1 cellular context compared by ENCODE assay signal in the genomic region with DNA sequence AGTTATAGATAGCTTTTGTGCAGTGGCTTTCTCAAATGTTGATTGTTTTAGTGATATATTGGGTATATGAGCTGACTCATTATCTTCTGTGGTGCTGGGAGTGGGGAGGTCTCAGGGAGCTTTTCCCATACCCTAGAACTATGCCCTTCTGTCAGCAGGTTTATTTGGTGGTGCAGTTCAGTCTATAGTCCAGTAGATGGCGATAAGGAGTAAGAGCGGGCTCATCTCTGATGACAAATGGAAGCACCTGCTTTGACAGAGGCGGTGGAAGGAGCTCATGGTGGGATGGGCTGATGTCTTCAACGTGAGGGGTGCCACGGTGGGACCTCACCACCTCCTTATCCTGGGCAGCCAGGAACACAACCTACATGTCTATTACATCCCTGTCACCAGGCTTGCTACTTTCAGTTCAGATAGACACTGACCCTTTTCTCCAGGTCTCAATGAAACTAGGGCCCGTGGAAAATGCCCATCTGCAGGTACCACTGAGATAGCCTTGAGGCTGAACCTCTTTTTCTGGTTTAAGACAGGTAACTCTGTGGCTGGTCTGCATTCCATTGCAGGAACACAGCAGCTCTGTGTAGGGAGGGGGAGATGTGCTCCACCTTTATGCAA.
TF ChIP-seq lines count a peak whose summit lies in the region.

No MANE protein-coding gene starts in this region.

TF ChIP-seq in H1, 55 proteins besides CTCF, POLR2A, EP300 and RAD21:
- TF ChIP-seq CHD1 (IDR thresholded peaks at IDR 0.05; ENCODE audit: low read depth, low read length) (no peak), CBX8 (IDR thresholded peaks at IDR 0.05; ENCODE audit: borderline replicate concordance, low read depth, low read length) (no peak), ASH2L (IDR thresholded peaks at IDR 0.05; ENCODE audit: low read length) (no peak), TCF12 (IDR thresholded peaks at IDR 0.05; ENCODE audit: low read depth, low read length) (no peak), CREB1 (IDR thresholded peaks at IDR 0.05) (peak; percentile 41; the same call in 1 of the 2 replicates), SIN3A (conservative IDR thresholded peaks at IDR 0.05 in 1 of 2, IDR thresholded peaks at IDR 0.05 in 1 of 2; ENCODE audit: low read depth in 1 of 2, low read length in 2 of 2) (peak in 1 of 2 experiments; percentile 77; a peak in 1 of 4 replicates), CTBP2 (IDR thresholded peaks at IDR 0.05; ENCODE audit: borderline replicate concordance, insufficient read depth, insufficient read length, low read length) (no peak), RFX5 (IDR thresholded peaks at IDR 0.05; ENCODE audit: borderline replicate concordance, low read depth, low read length) (no peak), HDAC2 (IDR thresholded peaks at IDR 0.05; ENCODE audit: borderline replicate concordance in 1 of 2, low read depth in 2 of 2, low read length in 2 of 2) (no peak), SP2 (IDR thresholded peaks at IDR 0.05; ENCODE audit: low read length) (no peak)
- TF ChIP-seq, protein P1, sequence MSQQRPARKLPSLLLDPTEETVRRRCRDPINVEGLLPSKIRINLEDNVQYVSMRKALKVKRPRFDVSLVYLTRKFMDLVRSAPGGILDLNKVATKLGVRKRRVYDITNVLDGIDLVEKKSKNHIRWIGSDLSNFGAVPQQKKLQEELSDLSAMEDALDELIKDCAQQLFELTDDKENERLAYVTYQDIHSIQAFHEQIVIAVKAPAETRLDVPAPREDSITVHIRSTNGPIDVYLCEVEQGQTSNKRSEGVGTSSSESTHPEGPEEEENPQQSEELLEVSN (IDR thresholded peaks at IDR 0.05): peak; percentile 92
- TF ChIP-seq, protein P2, sequence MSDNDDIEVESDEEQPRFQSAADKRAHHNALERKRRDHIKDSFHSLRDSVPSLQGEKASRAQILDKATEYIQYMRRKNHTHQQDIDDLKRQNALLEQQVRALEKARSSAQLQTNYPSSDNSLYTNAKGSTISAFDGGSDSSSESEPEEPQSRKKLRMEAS (IDR thresholded peaks at IDR 0.05): peak; percentile 82
